In the genomic region with DNA sequence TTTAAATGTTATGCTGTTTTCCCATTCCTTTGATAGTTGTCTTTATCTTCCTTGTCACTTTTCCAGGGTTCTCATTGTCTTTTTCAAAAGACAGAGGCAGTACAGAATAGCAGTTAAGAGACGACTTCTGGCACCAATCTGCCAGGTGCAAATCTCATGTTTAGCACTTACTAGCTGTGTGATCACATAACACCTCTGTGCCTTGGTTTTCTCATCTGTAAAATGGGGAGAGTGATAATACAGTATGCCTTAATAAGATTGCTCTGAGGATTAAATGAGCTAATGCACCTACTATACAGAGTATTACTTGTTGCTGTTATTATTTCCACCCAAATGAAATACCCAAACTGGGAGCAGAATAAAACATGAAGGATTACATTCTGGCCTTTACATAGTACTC, we compare ENCODE assay signal across 26 cellular contexts.
"Had no signal": no experiment of that assay in that cellular context is flagged by ENCODE, and none has a peak within 500 bp of the region (broad histone marks: within the 10 kb centered on the region; RNA-seq: fewer than 3 reads in every experiment).

No MANE protein-coding gene starts in this region.

- H3K27me3 ChIP-seq: suprapubic skin, testis, thyroid gland, tibial artery, tibial nerve, upper lobe of left lung, upper lobe of right lung, uterus, vagina had no signal

- DNase-seq: stimulated activated CD4-positive, alpha-beta T cell treated with anti-CD3 and anti-CD28 coated beads, Interleukin-2, amount 100 ng/mL, for 48 hours; stimulated activated CD4-positive, alpha-beta T cell treated with anti-CD3 and anti-CD28 coated beads, Interleukin-4, amount 100 ng/mL, for 1 hour; stimulated activated CD4-positive, alpha-beta T cell treated with anti-CD3 and anti-CD28 coated beads, Interleukin-4, amount 100 ng/mL, for 24 hours; stimulated activated CD4-positive, alpha-beta T cell treated with anti-CD3 and anti-CD28 coated beads, Interleukin-4, amount 100 ng/mL, for 4 hours; stimulated activated CD8-positive, alpha-beta memory T cell treated with anti-CD3 and anti-CD28 coated beads, Interleukin-4, amount 100 ng/mL, for 48 hours; stimulated activated naive B cell treated with anti-CD40 and anti-IgM and Interleukin-4, amounts not matched to agents 10 μg/mL and 1 μg/mL and 100 μg/mL, for 72 hours; stimulated activated naive CD4-positive, alpha-beta T cell; stimulated activated naive CD4-positive, alpha-beta T cell treated with Interleukin-2 at 50 U/mL for 16 hours; stimulated activated naive CD8-positive, alpha-beta T cell treated with anti-CD3 and anti-CD28 coated beads, Interleukin-15, amount 100 ng/mL, for 72 hours; stimulated activated naive CD8-positive, alpha-beta T cell treated with anti-CD3 and anti-CD28 coated beads, Interleukin-15, Interleukin-2, amounts not matched to agents 100 U/mL and 50 U/mL, for 24 hours; stomach; substantia nigra; testis; thyroid gland; tibial artery; transverse colon; trophoblast cell; upper lobe of left lung; upper lobe of right lung; uterus had no signal

- H3K27ac ChIP-seq: stomach, suprapubic skin, testis, thoracic aorta, thyroid gland, tibial artery, tibial nerve, transverse colon, upper lobe of left lung, upper lobe of right lung, uterus, vagina had no signal

- H3K4me1 ChIP-seq: uterus had no signal

- H3K4me3 ChIP-seq: stomach, suprapubic skin, testis, thoracic aorta, thyroid gland, tibial artery, tibial nerve, transverse colon, upper lobe of left lung, upper lobe of right lung, uterus, vagina had no signal

- H3K9me3 ChIP-seq: stomach, suprapubic skin, testis, thoracic aorta, thyroid gland, tibial artery, transverse colon, upper lobe of left lung, upper lobe of right lung, uterus, vagina had no signal

- H3K36me3 ChIP-seq: thoracic aorta, thyroid gland, transverse colon, upper lobe of right lung, uterus had no signal

- ATAC-seq: stimulated activated effector memory CD8-positive, alpha-beta T cell treated with anti-CD3 and anti-CD28 coated beads, Interleukin-12 subunit alpha, Interleukin-12 subunit beta, amount 100 ng/mL, for 72 hours; stimulated activated memory B cell treated with anti-CD40 and anti-IgM and Interleukin-4, amounts not matched to agents 10 μg/mL and 1 μg/mL and 100 μg/mL, for 72 hours; stimulated activated naive B cell treated with anti-CD40 and anti-IgM and Interleukin-4, amounts not matched to agents 10 μg/mL and 1 μg/mL and 100 μg/mL, for 72 hours; stimulated activated naive CD8-positive, alpha-beta T cell treated with anti-CD3 and anti-CD28 coated beads, Interleukin-15, amount 100 ng/mL, for 72 hours; stimulated activated naive CD8-positive, alpha-beta T cell treated with anti-CD3 and anti-CD28 coated beads, Interleukin-15, Interleukin-2, amounts not matched to agents 100 U/mL and 50 U/mL, for 24 hours; upper lobe of right lung had no signal
